In the genomic region with DNA sequence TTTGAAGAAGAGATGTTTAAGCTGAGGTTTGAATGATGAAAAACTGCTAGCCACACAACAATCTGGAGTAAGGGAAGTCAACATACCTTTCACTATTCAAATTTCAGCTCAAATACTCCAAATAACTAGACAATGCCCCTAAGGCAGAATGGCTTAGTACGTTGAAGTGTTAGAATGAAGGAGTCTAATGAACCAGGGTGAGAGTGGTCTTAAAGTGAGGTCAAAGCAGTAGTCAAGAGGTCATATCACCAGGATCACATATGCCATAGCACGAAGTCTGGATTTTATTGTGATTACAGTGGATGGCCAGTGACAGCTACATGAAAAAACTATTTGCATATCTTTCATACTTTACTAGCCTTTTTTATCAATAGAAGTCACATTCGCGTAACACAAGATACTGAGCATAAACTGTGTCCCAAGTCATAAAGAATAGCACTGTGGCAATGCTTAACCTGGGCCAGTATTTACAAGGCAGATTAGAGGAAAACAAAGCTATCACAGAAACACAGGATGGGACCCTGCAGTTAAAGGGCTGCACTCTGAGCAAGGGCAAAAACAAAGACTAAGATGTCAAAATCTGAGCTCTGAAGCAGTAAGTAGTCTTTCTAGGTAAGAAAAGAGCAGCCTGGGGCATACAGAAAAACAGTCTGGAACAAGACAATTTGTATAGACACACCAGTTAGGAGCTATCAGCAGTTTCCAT, we compare ENCODE assay signal across 17 cellular contexts.
"Had no signal": no experiment of that assay in that cellular context is flagged by ENCODE, and none has a peak within 500 bp of the region (broad histone marks: within the 10 kb centered on the region; RNA-seq: fewer than 3 reads in every experiment).

No MANE protein-coding gene starts in this region.

- H3K9me3 Mint-ChIP-seq: activated naive CD4-positive, alpha-beta T cell treated with anti-CD3 and anti-CD28 coated beads, Interleukin-2, amount 10 ng/mL, durations not matched to agents 7 days and 5 days; activated T-helper 2 cell treated with anti-CD3 and anti-CD28 coated beads, Interferon-gamma antibody, Interleukin-2, Interleukin-4, amounts not matched to agents 10 μg/mL and 5 μg/mL and 100 μg/mL, durations not matched to agents 14 hours and 24 hours and 36 hours; stimulated activated effector memory CD8-positive, alpha-beta T cell treated with anti-CD3 and anti-CD28 coated beads, Interleukin-12 subunit alpha, Interleukin-12 subunit beta, amount 100 ng/mL, for 72 hours; T-cell had no signal

- H3K27ac ChIP-seq: epithelial cell of prostate, heart right ventricle, neutrophil, parathyroid adenoma, thoracic aorta had no signal

- DNase-seq: activated CD4-positive, alpha-beta T cell treated with anti-CD3 and anti-CD28 coated beads, Interleukin-2, amount 50 U/mL, for 48 hours; activated naive CD4-positive, alpha-beta T cell treated with anti-CD3 and anti-CD28 coated beads, Interleukin-2, amount 10 ng/mL, durations not matched to agents 7 days and 5 days; activated T-cell treated with anti-CD3 and anti-CD28 coated beads, Interleukin-2, amount 50 U/mL, for 1 hour; central memory CD4-positive, alpha-beta T cell; cortex of kidney; effector memory CD4-positive, alpha-beta T cell; heart right ventricle; retina; T-cell; T-helper 9 cell had no signal

- H3K4me1 Mint-ChIP-seq: activated naive CD4-positive, alpha-beta T cell treated with anti-CD3 and anti-CD28 coated beads, Interleukin-2, amount 10 ng/mL, durations not matched to agents 7 days and 5 days; stimulated activated effector memory CD8-positive, alpha-beta T cell treated with anti-CD3 and anti-CD28 coated beads, Interleukin-12 subunit alpha, Interleukin-12 subunit beta, amount 100 ng/mL, for 72 hours; T-cell had no signal

- H3K27ac Mint-ChIP-seq: activated naive CD4-positive, alpha-beta T cell treated with anti-CD3 and anti-CD28 coated beads, Interleukin-2, amount 10 ng/mL, durations not matched to agents 7 days and 5 days; activated T-helper 2 cell treated with anti-CD3 and anti-CD28 coated beads, Interferon-gamma antibody, Interleukin-2, Interleukin-4, amounts not matched to agents 10 μg/mL and 5 μg/mL and 100 μg/mL, durations not matched to agents 14 hours and 24 hours and 36 hours; stimulated activated effector memory CD8-positive, alpha-beta T cell treated with anti-CD3 and anti-CD28 coated beads, Interleukin-12 subunit alpha, Interleukin-12 subunit beta, amount 100 ng/mL, for 72 hours; T-cell had no signal

- H3K4me3 ChIP-seq: heart right ventricle, lung, thoracic aorta had no signal

- H2AFZ ChIP-seq: parathyroid adenoma had no signal

- ATAC-seq: heart right ventricle; stimulated activated effector memory CD8-positive, alpha-beta T cell treated with anti-CD3 and anti-CD28 coated beads, Interleukin-12 subunit alpha, Interleukin-12 subunit beta, amount 100 ng/mL, for 72 hours; T-cell had no signal

- H3K36me3 ChIP-seq: thoracic aorta had no signal

- H3K27me3 ChIP-seq: heart right ventricle, neutrophil had no signal

- H3K9ac ChIP-seq: parathyroid adenoma had no signal

- H3K4me3 Mint-ChIP-seq: activated naive CD4-positive, alpha-beta T cell treated with anti-CD3 and anti-CD28 coated beads, Interleukin-2, amount 10 ng/mL, durations not matched to agents 7 days and 5 days; stimulated activated effector memory CD8-positive, alpha-beta T cell treated with anti-CD3 and anti-CD28 coated beads, Interleukin-12 subunit alpha, Interleukin-12 subunit beta, amount 100 ng/mL, for 72 hours; T-cell had no signal

- H3K27me3 Mint-ChIP-seq: activated naive CD4-positive, alpha-beta T cell treated with anti-CD3 and anti-CD28 coated beads, Interleukin-2, amount 10 ng/mL, durations not matched to agents 7 days and 5 days; T-cell had no signal

- H3K4me1 ChIP-seq: parathyroid adenoma had no signal

- H3K79me2 ChIP-seq: parathyroid adenoma had no signal

- H3K9me3 ChIP-seq: heart right ventricle, neutrophil, thoracic aorta had no signal
